1 cellular context compared by ENCODE assay signal in genomic region chr6:121443953-121444590, GRCh38.
TF ChIP-seq lines count a peak whose summit lies in the region.

No MANE protein-coding gene starts in this region.

TF ChIP-seq in A549, 52 proteins besides CTCF, POLR2A, EP300 and RAD21 (continued from another document):
- TF ChIP-seq ESRRA (IDR thresholded peaks at IDR 0.05; ENCODE audit: borderline replicate concordance, low read length) (no peak), JUN (IDR thresholded peaks at IDR 0.05) (no peak), KDM1A (IDR thresholded peaks at IDR 0.05; ENCODE audit: low read depth) (no peak), SREBF2 (IDR thresholded peaks at IDR 0.05) (no peak), ZSCAN20 (CRISPR knock-in tag; IDR thresholded peaks at IDR 0.05) (no peak), HOXA7 (CRISPR knock-in tag; IDR thresholded peaks at IDR 0.05) (no peak), MAZ (IDR thresholded peaks at IDR 0.05; ENCODE audit: borderline replicate concordance, low read depth, low read length) (no peak), HDAC2 (IDR thresholded peaks at IDR 0.05) (no peak), ATOH8 (CRISPR knock-in tag; IDR thresholded peaks at IDR 0.05; ENCODE audit: low read depth) (no peak)
